8 cellular contexts compared by ENCODE assay signal in genomic region chr20:43914697-43915208, GRCh38. TPM values are rescaled to one million over a fixed set of nuclear protein-coding genes. Genes with fewer than 3 reads are reported as not detected.
A peak's percentile ranks its signal among the peaks of the same experiment; 100 is the strongest.
DNase-seq lines count a peak whose midpoint lies in the region; ATAC-seq and TF ChIP-seq lines count a peak whose summit lies in the region.

TOX2 (plus strand) TSS chr20:43914852; CDS start chr20:43914892, 40 bp downstream.

- H3K36me3 ChIP-seq in ES-I3 (ENCODE audit: insufficient read depth, low read length) (no peaks in the 10 kb centered on the region), HEK293 (ENCODE audit: control insufficient read depth in 2 of 2, insufficient read depth in 1 of 2, low read length in 2 of 2) (no peaks in the 10 kb centered on the region), parathyroid adenoma (ENCODE audit: control insufficient read depth, insufficient read depth, low read length) (no peaks in the 10 kb centered on the region)

- DNase-seq in NCI-H345 treated with DMSO at 0.1 percent for 48 hours (lab: John Stamatoyannopoulos, UW; ENCODE audit: unreplicated experiment) (peak; percentile 37), foreskin fibroblast (peak in 1 of 2 donors; percentile 85), NCI-H2107 (lab: John Stamatoyannopoulos, UW) (no peak)
- peak; percentile 44 for DNase-seq in activated T-cell treated with anti-CD3 and anti-CD28 coated beads, Interleukin-2, amount 50 U/mL, for 4 hours

- H3K79me2 ChIP-seq in parathyroid adenoma = no peaks in the 10 kb centered on the region

- H3K9me3 Mint-ChIP-seq in activated T-cell treated with anti-CD3 and anti-CD28 coated beads, Interleukin-2, amount 50 U/mL, for 4 hours = peaks cover 12% of the 10 kb centered on the region

- H3K27me3 ChIP-seq in parathyroid adenoma (ENCODE audit: control insufficient read depth, insufficient read depth, low read length) = no peaks in the 10 kb centered on the region

- POLR2A ChIA-PET in HEK293 (lab: Yijun Ruan, JAX) = no interaction called here

- peak within 1 kb of the TSS; percentile 60 for H3K4me2 ChIP-seq in parathyroid adenoma (ENCODE audit: low read length)

- peaks cover 44% of the 10 kb centered on the region for H3K27me3 Mint-ChIP-seq in activated T-cell treated with anti-CD3 and anti-CD28 coated beads, Interleukin-2, amount 50 U/mL, for 4 hours (ENCODE audit: low read depth)

- H3K4me3 Mint-ChIP-seq in activated T-cell treated with anti-CD3 and anti-CD28 coated beads, Interleukin-2, amount 50 U/mL, for 4 hours = peak within 1 kb of the TSS; percentile 79

- peak within 1 kb of the TSS; percentile 41; the same call in 1 of the 2 replicates for H3K27ac ChIP-seq in HEK293 (ENCODE audit: extremely low read depth, low read depth, low read length)
- no peak within 1 kb of the TSS for H3K27ac ChIP-seq in parathyroid adenoma

- H3K4me1 ChIP-seq in ES-I3 (ENCODE audit: insufficient read depth, low read length) (no peaks in the 10 kb centered on the region), HEK293 (ENCODE audit: control insufficient read depth, insufficient read depth, low read length) (no peaks in the 10 kb centered on the region; the same call in 1 of the 2 replicates), parathyroid adenoma (no peaks in the 10 kb centered on the region)

- H3K9ac ChIP-seq in ES-I3 (ENCODE audit: low read depth, low read length) (peak within 1 kb of the TSS; percentile 81), parathyroid adenoma (no peak within 1 kb of the TSS)

- peaks cover 26% of the 10 kb centered on the region for H3K4me1 Mint-ChIP-seq in activated T-cell treated with anti-CD3 and anti-CD28 coated beads, Interleukin-2, amount 50 U/mL, for 4 hours (ENCODE audit: low read depth)

- H3K4me3 ChIP-seq in HEK293 (ENCODE audit: low read depth, low read length) (peak within 1 kb of the TSS; percentile 54), foreskin fibroblast (ENCODE audit: low read depth in 1 of 2, low read length in 2 of 2) (peak within 1 kb of the TSS; percentile 62 to 71), parathyroid adenoma (ENCODE audit: low read depth, low read length) (peak within 1 kb of the TSS; percentile 47)

- H3K9me3 ChIP-seq in ES-I3 (ENCODE audit: control insufficient read depth, insufficient read depth, low read length) = peaks cover 8% of the 10 kb centered on the region
- 0 out of 2 replicates have a peak, but pooled peaks cover 2% of the 10 kb centered on the region for H3K9me3 ChIP-seq in HEK293 (ENCODE audit: control insufficient read depth, insufficient read depth, low read depth, low read length)
- peaks cover 7% of the 10 kb centered on the region for H3K9me3 ChIP-seq in parathyroid adenoma (ENCODE audit: control insufficient read depth, low read length)

- peak; percentile 55 to 66 for ATAC-seq in activated T-cell treated with anti-CD3 and anti-CD28 coated beads, Interleukin-2, amount 50 U/mL, for 4 hours
- ATAC-seq in GM21447 (IDR thresholded peaks at IDR 0.05; ENCODE audit: unreplicated experiment) = no peak

- peak within 1 kb of the TSS; percentile 73 for H2AFZ ChIP-seq in parathyroid adenoma

- CTCF ChIA-PET in HEK293 (lab: Yijun Ruan, JAX) = no interaction called here

- H3K36me3 Mint-ChIP-seq in activated T-cell treated with anti-CD3 and anti-CD28 coated beads, Interleukin-2, amount 50 U/mL, for 4 hours (ENCODE audit: insufficient read depth) = no peaks in the 10 kb centered on the region

- TF ChIP-seq CTCF in HEK293 (tag by site-specific recombination; IDR thresholded peaks at IDR 0.05) (no peak), foreskin fibroblast (IDR thresholded peaks at IDR 0.05; ENCODE audit: low read depth, low read length) (no peak), parathyroid adenoma (IDR thresholded peaks at IDR 0.05) (no peak)

TF ChIP-seq in HEK293, 187 proteins besides CTCF, POLR2A, EP300 and RAD21:
- TF ChIP-seq ZBTB26 (tag by site-specific recombination; optimal IDR thresholded peaks at IDR 0.05) = peak; percentile 80
- TF ChIP-seq ZFP37 (tag by site-specific recombination; IDR thresholded peaks at IDR 0.05) = no peak

RNA-seq across cellular contexts. Expression of gene TOX2, which starts in this region (rescaled TPM):
- 1 to 10 TPM in 1 of 3 donors, under 1 TPM in 2; 0.66 to 1.1 (median 0.87) TPM for total RNA-seq in activated T-cell treated with anti-CD3 and anti-CD28 coated beads, Interleukin-2, amount 50 U/mL, for 4 hours
